ENCODE assay signal across 9 cellular contexts in genomic region chr9:129141066-129142041, GRCh38. TPM values are rescaled to one million over a fixed set of nuclear protein-coding genes. Genes with fewer than 3 reads are reported as not detected.
DNase-seq lines count a peak whose midpoint lies in the region; ATAC-seq and TF ChIP-seq lines count a peak whose summit lies in the region.
"Had no signal": no experiment of that assay in that cellular context is flagged by ENCODE, and none has a peak within 500 bp of the region (broad histone marks: within the 10 kb centered on the region; RNA-seq: fewer than 3 reads in every experiment).

No MANE protein-coding gene starts in this region.

- H3K27me3 ChIP-seq in osteoblast (ENCODE audit: insufficient read depth, low read length), result no peaks in the 10 kb centered on the region

- H3K36me3 ChIP-seq in osteoblast (ENCODE audit: insufficient read depth, low read length), result peaks cover 19% of the 10 kb centered on the region

- H4K20me1 ChIP-seq in osteoblast (ENCODE audit: insufficient read depth, low read length), result no peaks in the 10 kb centered on the region

- H3K36me3 Mint-ChIP-seq in activated T-helper 17 cell treated with anti-CD3 and anti-CD28 coated beads, Interleukin-2, amount 50 U/mL, for 72 hours (ENCODE audit: low read depth), result peaks cover 42% of the 10 kb centered on the region

- peaks cover 77% of the 10 kb centered on the region for H3K4me1 ChIP-seq in osteoblast (ENCODE audit: insufficient read depth, low read length)

- H2AFZ ChIP-seq in osteoblast (ENCODE audit: low read length), result no peak overlapping the region

- in situ Hi-C loops in KBM-7 (cut with MboI; ENCODE audit: low pct_unique_long_range_greater_than_20kb, low sequenced_read_pairs), result loop anchor here (25.0 kb wide), 1 partner anchor 646 kb away; no protein-coding TSS in a partner anchor

- peak overlapping the region; percentile 81 for H3K4me3 Mint-ChIP-seq in activated T-helper 17 cell treated with anti-CD3 and anti-CD28 coated beads, Interleukin-2, amount 50 U/mL, for 72 hours

- H3K79me2 ChIP-seq in osteoblast (ENCODE audit: insufficient read depth, low read length), result peaks cover 15% of the 10 kb centered on the region

- no peak overlapping the region for H3K4me3 ChIP-seq in osteoblast (ENCODE audit: insufficient read depth, low read length)
- H3K4me3 ChIP-seq: mucosa of descending colon had no signal

- DNase-seq in NCI-H82 (lab: John Stamatoyannopoulos, UW) (peak; percentile 30), NCI-H82 treated with DMSO at 0.1 percent for 48 hours (lab: John Stamatoyannopoulos, UW; ENCODE audit: unreplicated experiment) (no peak), KBM-7 (peak; percentile 44), glomerular endothelial cell (ENCODE audit: extremely low read depth, low read depth, low spot score) (peak; percentile 77), osteoblast (ENCODE audit: insufficient read length, low spot score, missing footprints) (peak; percentile 92), omental fat pad (ENCODE audit: low spot score) (no peak), NCI-H2081 (lab: John Stamatoyannopoulos, UW) (no peak)

- TF ChIP-seq CTCF in osteoblast (IDR thresholded peaks at IDR 0.05; ENCODE audit: extremely low read depth, low read depth, low read length) (no peak), omental fat pad (IDR thresholded peaks at IDR 0.05) (no peak)

- H3K27ac Mint-ChIP-seq in activated T-helper 17 cell treated with anti-CD3 and anti-CD28 coated beads, Interleukin-2, amount 50 U/mL, for 72 hours, result peak overlapping the region; percentile 85

- peaks cover 13% of the 10 kb centered on the region for H3K4me1 Mint-ChIP-seq in activated T-helper 17 cell treated with anti-CD3 and anti-CD28 coated beads, Interleukin-2, amount 50 U/mL, for 72 hours

- no peak for ATAC-seq in activated T-helper 17 cell treated with anti-CD3 and anti-CD28 coated beads, Interleukin-2, amount 50 U/mL, for 72 hours (replicated peaks)
- ATAC-seq in omental fat pad (ENCODE audit: low FRiP score), result no peak

- no peaks in the 10 kb centered on the region for H3K9me3 Mint-ChIP-seq in activated T-helper 17 cell treated with anti-CD3 and anti-CD28 coated beads, Interleukin-2, amount 50 U/mL, for 72 hours

- H3K9me3 ChIP-seq in osteoblast (ENCODE audit: low read depth, low read length), result no peaks in the 10 kb centered on the region
- H3K9me3 ChIP-seq: mucosa of descending colon had no signal

- H3K27ac ChIP-seq in osteoblast (ENCODE audit: low read depth, low read length), result peak overlapping the region; percentile 100

- no peaks in the 10 kb centered on the region for H3K27me3 Mint-ChIP-seq in activated T-helper 17 cell treated with anti-CD3 and anti-CD28 coated beads, Interleukin-2, amount 50 U/mL, for 72 hours

- peak overlapping the region; percentile 35 for H3K4me2 ChIP-seq in osteoblast (ENCODE audit: insufficient read depth, low read length)

RNA-seq across cellular contexts. Expression of gene PTPA, which starts 30.1 kb away (rescaled TPM):
- total RNA-seq in activated T-helper 17 cell treated with anti-CD3 and anti-CD28 coated beads, Interleukin-2, amount 50 U/mL, for 72 hours, result 100 to 1,000 TPM in 1 of 2 donors, 10 to 100 TPM in 1; 77.9 to 131 TPM
- total RNA-seq in glomerular endothelial cell (82.9 and 96.7 TPM in 2 replicates), osteoblast (64.8 and 73.5 TPM in 2 replicates), omental fat pad (10 to 100 TPM; 37.2 to 49.5 (median 41.8) TPM)

RNA-seq across cellular contexts. Expression of gene CRAT, which starts 30.8 kb away (rescaled TPM):
- 10 to 100 TPM; 19.8 to 21.8 TPM for total RNA-seq in activated T-helper 17 cell treated with anti-CD3 and anti-CD28 coated beads, Interleukin-2, amount 50 U/mL, for 72 hours
- 46.1 and 60.4 TPM in 2 replicates for total RNA-seq in glomerular endothelial cell
- total RNA-seq in osteoblast, result 64.8 and 79.6 TPM in 2 replicates
- total RNA-seq in omental fat pad, result 100 to 1,000 TPM in 1 of 4 donors, 10 to 100 TPM in 3; 47.3 to 107 (median 59.5) TPM

RNA-seq across cellular contexts. Expression of gene IER5L, which starts 36.7 kb away (rescaled TPM):
- total RNA-seq in activated T-helper 17 cell treated with anti-CD3 and anti-CD28 coated beads, Interleukin-2, amount 50 U/mL, for 72 hours, result 1 to 10 TPM in 1 of 2 donors, under 1 TPM in 1; 0.67 to 2.2 TPM
- total RNA-seq in glomerular endothelial cell, result 21.4 and 23.3 TPM in 2 replicates
- 86.1 and 104 TPM in 2 replicates for total RNA-seq in osteoblast
- total RNA-seq in omental fat pad, result 10 to 100 TPM in 3 of 4 donors, 1 to 10 TPM in 1; 9.0 to 23.9 (median 20.2) TPM

Comparison
In these comparisons a context has a peak if more than half of its experiments do, and no peak if none do; other contexts are left out.
1. DNase-seq: peak in NCI-H82 (single experiment), KBM-7 (single experiment), glomerular endothelial cell (single experiment) and osteoblast (single experiment); none in NCI-H82 treated with DMSO at 0.1 percent for 48 hours (single experiment), omental fat pad (single experiment) and NCI-H2081 (0 of 2).